Comparison of ENCODE assay signal across 8 cellular contexts in genomic region chr18:26655614-26656400, GRCh38.
DNase-seq lines count a peak whose midpoint lies in the region; ATAC-seq, FAIRE-seq and TF ChIP-seq lines count a peak whose summit lies in the region.

No MANE protein-coding gene starts in this region.

- no peak overlapping the region for H3K4me2 ChIP-seq in K562 (ENCODE audit: insufficient read depth, low read length)

- H3K9me1 ChIP-seq in K562 (ENCODE audit: control insufficient read depth, insufficient read depth, low read length) = no peaks in the 10 kb centered on the region

- no peaks in the 10 kb centered on the region for H3K9me3 ChIP-seq in K562 (replicated peaks; ENCODE audit: control insufficient read depth, insufficient read depth, low read depth, low read length)
- no peaks in the 10 kb centered on the region for H3K9me3 ChIP-seq in iPS-18a (ENCODE audit: control insufficient read depth, low read depth, low read length)
- H3K9me3 ChIP-seq in sigmoid colon = no peaks in the 10 kb centered on the region

- TF ChIP-seq EP300 in K562 (IDR thresholded peaks at IDR 0.05; ENCODE audit: low read length) (no peak), sigmoid colon (IDR thresholded peaks at IDR 0.05) (no peak)

- FAIRE-seq in K562 (lab: Jason Lieb, UNC) = no peak

- H4K20me1 ChIP-seq in K562 (replicated peaks; ENCODE audit: control insufficient read depth, insufficient read depth, low read length) = no peaks in the 10 kb centered on the region

- H3K9ac ChIP-seq in K562 (ENCODE audit: insufficient read depth in 1 of 2, low read depth in 2 of 2, low read length in 2 of 2) (no peak overlapping the region), iPS-18a (ENCODE audit: low read length) (peak overlapping the region; percentile 64)

- in situ Hi-C loops in K562 (cut with MboI) = no loop called here

- H3K27ac ChIP-seq in K562 (ENCODE audit: extremely low read depth, low read depth, low read length) (no peak overlapping the region), iPS-18a (ENCODE audit: low read length) (no peak overlapping the region), sigmoid colon (peak overlapping the region; percentile 83 to 91 (median 86))

- POLR2A ChIA-PET in K562 (lab: Yijun Ruan, JAX) = no interaction called here

- H3K4me1 ChIP-seq in K562 (replicated peaks in 1 of 2; ENCODE audit: control insufficient read depth in 2 of 2, insufficient read depth in 2 of 2, low read length in 2 of 2) (peaks cover 0 to 9% of the 10 kb centered on the region in 2 experiments; a peak in 1 of 5 replicates), iPS-18a (ENCODE audit: control insufficient read depth, low read depth, low read length) (peaks cover 29% of the 10 kb centered on the region), sigmoid colon (peaks cover 0 to 27% (median 23%) of the 10 kb centered on the region in 4 donors)

- CTCF ChIA-PET in K562 (lab: Yijun Ruan, JAX; ENCODE audit: low intra/inter-chr PET ratio) = interaction anchor here (0.5 kb wide), 1 partner anchor 427 kb away, joined by 3 read pairs; no protein-coding TSS in a partner anchor

- ATAC-seq in GM18867 (IDR thresholded peaks at IDR 0.05; ENCODE audit: unreplicated experiment) (peak; percentile 17), K562 (peak; percentile 44), HG03342 (IDR thresholded peaks at IDR 0.05; ENCODE audit: unreplicated experiment) (no peak), GM18873 (IDR thresholded peaks at IDR 0.05; ENCODE audit: low FRiP score, unreplicated experiment) (no peak)

- intact Hi-C loops in K562 (cut with micrococcal nuclease) (no loop called here), sigmoid colon (cut with DNase I) (loop anchor here (5.0 kb wide), 2 partner anchors 109 to 564 kb away; partner anchors contain the start of genes KCTD1 and SS18)

- no peak overlapping the region for H3K4me3 ChIP-seq in K562
- H3K4me3 ChIP-seq in iPS-18a (ENCODE audit: low read length) = peak overlapping the region; percentile 74
- H3K4me3 ChIP-seq in sigmoid colon = peak overlapping the region; percentile 67 to 92 (median 76)

- H3K79me2 ChIP-seq in K562 (ENCODE audit: control insufficient read depth, insufficient read depth, low read length) = no peaks in the 10 kb centered on the region

- TF ChIP-seq POLR2A in K562 (conservative IDR thresholded peaks at IDR 0.05) (no peak), sigmoid colon (IDR thresholded peaks at IDR 0.05) (no peak)

- no peak for TF ChIP-seq RAD21 in K562 (CRISPR knock-in tag; conservative IDR thresholded peaks at IDR 0.05 in 1 of 2, IDR thresholded peaks at IDR 0.05 in 1 of 2)

- TF ChIP-seq CTCF in K562 (IDR thresholded peaks at IDR 0.05 in 2 of 3, conservative IDR thresholded peaks at IDR 0.05 in 1 of 3; ENCODE audit: insufficient read depth in 2 of 3, low read depth in 1 of 3, low read length in 3 of 3) (no peak), sigmoid colon (IDR thresholded peaks at IDR 0.05) (peak in 2 of 4 experiments; percentile 16 to 22)

- H3K27me3 ChIP-seq in K562 (ENCODE audit: control insufficient read depth in 2 of 2, insufficient read depth in 2 of 2, low read length in 2 of 2) = peaks cover 5 to 9% of the 10 kb centered on the region in 2 experiments; a peak in 1 of 5 replicates
- H3K27me3 ChIP-seq in iPS-18a (ENCODE audit: control insufficient read depth, insufficient read depth, low read length) = peaks cover 34% of the 10 kb centered on the region
- H3K27me3 ChIP-seq in sigmoid colon = no peaks in the 10 kb centered on the region

- no TSS peak for BruUV-seq in K562 (replicated peaks; lab: Mats Ljungman, UMichigan)

- DNase-seq in 8988T (peak; percentile 39), NCI-H2196 treated with DMSO at 0.1 percent for 48 hours (lab: John Stamatoyannopoulos, UW; ENCODE audit: unreplicated experiment) (peak; percentile 72), K562 (ENCODE audit: extremely low read depth in 1 of 4, low spot score in 3 of 4) (no peak), sigmoid colon (peak; percentile 79)

- no peak overlapping the region for H2AFZ ChIP-seq in K562 (ENCODE audit: low read depth, low read length)

- no peaks in the 10 kb centered on the region for H3K36me3 ChIP-seq in K562 (ENCODE audit: control insufficient read depth, insufficient read depth, low read length)
- H3K36me3 ChIP-seq in iPS-18a (ENCODE audit: control insufficient read depth, low read depth, low read length) = no peaks in the 10 kb centered on the region
- no peaks in the 10 kb centered on the region for H3K36me3 ChIP-seq in sigmoid colon

- 18% methylated on average over 42 of the region's 56 CpGs for WGBS in K562 (ENCODE audit: insufficient coverage, low coverage, missing lambda C conversion rate)
- 1% methylated on average over 56 of the region's 56 CpGs for WGBS in sigmoid colon, 2 donors

TF ChIP-seq in K562, 482 proteins besides CTCF, POLR2A, EP300 and RAD21:
- TF ChIP-seq ATF7 (IDR thresholded peaks at IDR 0.05) (no peak), NFRKB (IDR thresholded peaks at IDR 0.05; ENCODE audit: low read depth) (no peak), ZNF717 (CRISPR knock-in tag; IDR thresholded peaks at IDR 0.05) (no peak), RUNX1 (IDR thresholded peaks at IDR 0.05; ENCODE audit: low read depth) (no peak), MEIS2 (IDR thresholded peaks at IDR 0.05; ENCODE audit: partially characterized antibody) (no peak), FIP1L1 (IDR thresholded peaks at IDR 0.05; ENCODE audit: low read depth, low read length, poor library complexity, severe bottlenecking) (no peak), NFATC3 (IDR thresholded peaks at IDR 0.05) (no peak), ZBTB26 (CRISPR knock-in tag; IDR thresholded peaks at IDR 0.05) (no peak), CCAR2 (IDR thresholded peaks at IDR 0.05; ENCODE audit: low read depth, low read length) (no peak), MAFG (tag; conservative IDR thresholded peaks at IDR 0.05) (no peak), BRF2 (IDR thresholded peaks at IDR 0.05; ENCODE audit: borderline replicate concordance, insufficient read depth, insufficient read length) (no peak), PHTF2 (CRISPR knock-in tag; IDR thresholded peaks at IDR 0.05) (no peak), MAX (CRISPR knock-in tag; IDR thresholded peaks at IDR 0.05) (no peak), POLR3G (IDR thresholded peaks at IDR 0.05; ENCODE audit: extremely low read depth, insufficient read length, insufficient replicate concordance) (no peak), XRCC4 (IDR thresholded peaks at IDR 0.05; ENCODE audit: extremely low read depth, insufficient read depth, insufficient read length) (no peak)

Comparison
In these comparisons a context has a peak if more than half of its experiments do, and no peak if none do; other contexts are left out.
1. DNase-seq: peak in 8988T (single experiment), NCI-H2196 treated with DMSO at 0.1 percent for 48 hours (single experiment) and sigmoid colon (single experiment); none in K562 (0 of 4).
2. ATAC-seq: peak in GM18867 (single experiment) and K562 (single experiment); none in HG03342 (single experiment) and GM18873 (single experiment).
3. H3K27ac ChIP-seq: peak in sigmoid colon (4 of 4); none in K562 (single experiment) and iPS-18a (single experiment).